15 cellular contexts compared by ENCODE assay signal in genomic region chr1:160367516-160367900, GRCh38. TPM values are rescaled to one million over a fixed set of nuclear protein-coding genes. Genes with fewer than 3 reads are reported as not detected.
DNase-seq lines count a peak whose midpoint lies in the region; ATAC-seq, FAIRE-seq and TF ChIP-seq lines count a peak whose summit lies in the region.
"Had no signal": no experiment of that assay in that cellular context is flagged by ENCODE, and none has a peak within 500 bp of the region (broad histone marks: within the 10 kb centered on the region; RNA-seq: fewer than 3 reads in every experiment).

No MANE protein-coding gene starts in this region.

- no peak for ATAC-seq in activated naive CD8-positive, alpha-beta T cell treated with anti-CD3 and anti-CD28 coated beads, Interleukin-2, amount 10 ng/mL, durations not matched to agents 7 days and 5 days (ENCODE audit: low read depth)
- ATAC-seq in K562 (peak; percentile 4; the same call in 2 of the 3 replicates), GM21381 (IDR thresholded peaks at IDR 0.05; ENCODE audit: unreplicated experiment) (no peak)
- ATAC-seq in natural killer cell treated with Interleukin-12 subunit alpha and Interleukin-12 subunit beta and Interleukin-15 and Interleukin-18, amount 100 ng/mL, for 72 hours, result no peak

- peak overlapping the region; percentile 61 for H3K27ac Mint-ChIP-seq in activated naive CD8-positive, alpha-beta T cell treated with anti-CD3 and anti-CD28 coated beads, Interleukin-2, amount 10 ng/mL, durations not matched to agents 7 days and 5 days
- H3K27ac Mint-ChIP-seq in activated naive CD8-positive, alpha-beta T cell treated with anti-CD3 and anti-CD28 coated beads for 36 hours, result no peak overlapping the region
- H3K27ac Mint-ChIP-seq in natural killer cell treated with Interleukin-12 subunit alpha and Interleukin-12 subunit beta and Interleukin-15 and Interleukin-18, amount 100 ng/mL, for 72 hours, result no peak overlapping the region

- no peaks in the 10 kb centered on the region for H3K27me3 ChIP-seq in K562 (ENCODE audit: control insufficient read depth in 2 of 2, insufficient read depth in 2 of 2, low read length in 2 of 2)
- H3K27me3 ChIP-seq in uterus, result no peaks in the 10 kb centered on the region
- H3K27me3 ChIP-seq: BLaER1 treated with 17β-estradiol and CSF1 and Interleukin-3, amounts not matched to agents 10 nM and 100 nM had no signal

- TF ChIP-seq CTCF in K562 (IDR thresholded peaks at IDR 0.05 in 2 of 3, conservative IDR thresholded peaks at IDR 0.05 in 1 of 3; ENCODE audit: insufficient read depth in 2 of 3, low read depth in 1 of 3, low read length in 3 of 3) (no peak), uterus (IDR thresholded peaks at IDR 0.05) (no peak)

- DNase-seq in activated naive CD8-positive, alpha-beta T cell treated with anti-CD3 and anti-CD28 coated beads, Interleukin-2, amount 10 ng/mL, durations not matched to agents 7 days and 5 days, result no peak
- DNase-seq in activated naive CD8-positive, alpha-beta T cell treated with anti-CD3 and anti-CD28 coated beads for 36 hours, result no peak
- DNase-seq in K562 (ENCODE audit: extremely low read depth in 1 of 4, low spot score in 3 of 4) (no peak), mesenteric fat pad (ENCODE audit: low spot score) (peak; percentile 79), uterus (no peak)
- no peak for DNase-seq in natural killer cell treated with Interleukin-12 subunit alpha and Interleukin-12 subunit beta and Interleukin-15 and Interleukin-18, amount 100 ng/mL, for 72 hours (ENCODE audit: low spot score)
- DNase-seq: CD8-positive, alpha-beta memory T cell; GF-D8; HCEC 1CT; NCI-H2029; RPMI8226; SIG-M5 had no signal

- in situ Hi-C loops in K562 (cut with MboI), result no loop called here

- H3K4me1 ChIP-seq in K562 (replicated peaks in 1 of 2; ENCODE audit: control insufficient read depth in 2 of 2, insufficient read depth in 2 of 2, low read length in 2 of 2) (peaks cover 29 to 40% of the 10 kb centered on the region in 2 experiments), uterus (no peaks in the 10 kb centered on the region)

- no peaks in the 10 kb centered on the region for H3K9me3 Mint-ChIP-seq in activated naive CD8-positive, alpha-beta T cell treated with anti-CD3 and anti-CD28 coated beads, Interleukin-2, amount 10 ng/mL, durations not matched to agents 7 days and 5 days
- no peaks in the 10 kb centered on the region for H3K9me3 Mint-ChIP-seq in activated naive CD8-positive, alpha-beta T cell treated with anti-CD3 and anti-CD28 coated beads for 36 hours
- H3K9me3 Mint-ChIP-seq in natural killer cell treated with Interleukin-12 subunit alpha and Interleukin-12 subunit beta and Interleukin-15 and Interleukin-18, amount 100 ng/mL, for 72 hours, result no peaks in the 10 kb centered on the region
- H3K9me3 Mint-ChIP-seq: CD8-positive, alpha-beta memory T cell had no signal

- intact Hi-C loops in K562 (cut with micrococcal nuclease), result no loop called here
- intact Hi-C loops in uterus (cut with DNase I; ENCODE audit: low total_unique reads), result no loop called here

- no peak for TF ChIP-seq RAD21 in K562 (CRISPR knock-in tag; conservative IDR thresholded peaks at IDR 0.05 in 1 of 2, IDR thresholded peaks at IDR 0.05 in 1 of 2)

- H2AFZ ChIP-seq in K562 (ENCODE audit: low read depth, low read length), result peak overlapping the region; percentile 37

- 9% methylated on average over 4 of the region's 4 CpGs for WGBS in K562 (ENCODE audit: insufficient coverage, low coverage, missing lambda C conversion rate)

- TF ChIP-seq EP300 in K562 (IDR thresholded peaks at IDR 0.05; ENCODE audit: low read length), result no peak

- peak overlapping the region; percentile 69 for H3K4me2 ChIP-seq in K562 (ENCODE audit: insufficient read depth, low read length)
- H3K4me2 ChIP-seq: A549 had no signal

- H3K27ac ChIP-seq in K562 (ENCODE audit: extremely low read depth, low read depth, low read length) (peak overlapping the region; percentile 44; the same call in 2 of the 3 replicates), uterus (no peak overlapping the region)
- H3K27ac ChIP-seq: A549; BLaER1 treated with 17β-estradiol and CSF1 and Interleukin-3, amounts not matched to agents 10 nM and 100 nM had no signal

- no peaks in the 10 kb centered on the region; the same call in 1 of the 2 replicates for H4K20me1 ChIP-seq in K562 (replicated peaks; ENCODE audit: control insufficient read depth, insufficient read depth, low read length)

- H3K27me3 Mint-ChIP-seq in activated naive CD8-positive, alpha-beta T cell treated with anti-CD3 and anti-CD28 coated beads, Interleukin-2, amount 10 ng/mL, durations not matched to agents 7 days and 5 days, result no peaks in the 10 kb centered on the region
- no peaks in the 10 kb centered on the region for H3K27me3 Mint-ChIP-seq in activated naive CD8-positive, alpha-beta T cell treated with anti-CD3 and anti-CD28 coated beads for 36 hours
- no peaks in the 10 kb centered on the region for H3K27me3 Mint-ChIP-seq in natural killer cell treated with Interleukin-12 subunit alpha and Interleukin-12 subunit beta and Interleukin-15 and Interleukin-18, amount 100 ng/mL, for 72 hours

- peak overlapping the region; percentile 21; the same call in 1 of the 2 replicates for H3K4me3 ChIP-seq in K562
- H3K4me3 ChIP-seq in uterus, result no peak overlapping the region
- H3K4me3 ChIP-seq: A549; BLaER1 treated with 17β-estradiol and CSF1 and Interleukin-3, amounts not matched to agents 10 nM and 100 nM had no signal

- H3K9me1 ChIP-seq in K562 (ENCODE audit: control insufficient read depth, insufficient read depth, low read length), result no peaks in the 10 kb centered on the region

- no peak overlapping the region for H3K4me3 Mint-ChIP-seq in activated naive CD8-positive, alpha-beta T cell treated with anti-CD3 and anti-CD28 coated beads, Interleukin-2, amount 10 ng/mL, durations not matched to agents 7 days and 5 days
- no peak overlapping the region for H3K4me3 Mint-ChIP-seq in activated naive CD8-positive, alpha-beta T cell treated with anti-CD3 and anti-CD28 coated beads for 36 hours
- H3K4me3 Mint-ChIP-seq in natural killer cell treated with Interleukin-12 subunit alpha and Interleukin-12 subunit beta and Interleukin-15 and Interleukin-18, amount 100 ng/mL, for 72 hours, result no peak overlapping the region
- H3K4me3 Mint-ChIP-seq: CD8-positive, alpha-beta memory T cell had no signal

- H3K4me1 Mint-ChIP-seq in activated naive CD8-positive, alpha-beta T cell treated with anti-CD3 and anti-CD28 coated beads, Interleukin-2, amount 10 ng/mL, durations not matched to agents 7 days and 5 days, result peaks cover 14% of the 10 kb centered on the region
- H3K4me1 Mint-ChIP-seq in activated naive CD8-positive, alpha-beta T cell treated with anti-CD3 and anti-CD28 coated beads for 36 hours, result no peaks in the 10 kb centered on the region
- peaks cover 0 to 2% of the 10 kb centered on the region in 2 donors for H3K4me1 Mint-ChIP-seq in natural killer cell treated with Interleukin-12 subunit alpha and Interleukin-12 subunit beta and Interleukin-15 and Interleukin-18, amount 100 ng/mL, for 72 hours (ENCODE audit: low read depth in 2 of 2)

- no TSS peak for BruUV-seq in K562 (replicated peaks; lab: Mats Ljungman, UMichigan)

- CTCF ChIA-PET in K562 (lab: Yijun Ruan, JAX; ENCODE audit: low intra/inter-chr PET ratio), result no interaction called here

- POLR2A ChIA-PET in activated naive CD8-positive, alpha-beta T cell treated with anti-CD3 and anti-CD28 coated beads, Interleukin-2, amount 10 ng/mL, durations not matched to agents 7 days and 5 days (lab: Charles Lee), result interaction anchor here (0.6 kb wide), 1 partner anchor 121 kb away, joined by 3 read pairs; no protein-coding TSS in a partner anchor
- POLR2A ChIA-PET in K562 (lab: Yijun Ruan, JAX), result interaction anchor here (0.6 to 1.8 kb wide), 8 partner anchors 9 to 149 kb away, joined by 3 to 21 read pairs (median 6); partner anchors contain the start of gene PEX19

- H3K36me3 Mint-ChIP-seq in activated naive CD8-positive, alpha-beta T cell treated with anti-CD3 and anti-CD28 coated beads, Interleukin-2, amount 10 ng/mL, durations not matched to agents 7 days and 5 days, result no peaks in the 10 kb centered on the region
- H3K36me3 Mint-ChIP-seq in activated naive CD8-positive, alpha-beta T cell treated with anti-CD3 and anti-CD28 coated beads for 36 hours, result no peaks in the 10 kb centered on the region
- no peaks in the 10 kb centered on the region for H3K36me3 Mint-ChIP-seq in natural killer cell treated with Interleukin-12 subunit alpha and Interleukin-12 subunit beta and Interleukin-15 and Interleukin-18, amount 100 ng/mL, for 72 hours
- H3K36me3 Mint-ChIP-seq: CD8-positive, alpha-beta memory T cell had no signal

- H3K36me3 ChIP-seq in K562 (ENCODE audit: control insufficient read depth, insufficient read depth, low read length) (no peaks in the 10 kb centered on the region), uterus (no peaks in the 10 kb centered on the region)
- H3K36me3 ChIP-seq: BLaER1 treated with 17β-estradiol and CSF1 and Interleukin-3, amounts not matched to agents 10 nM and 100 nM had no signal

- H3K9me3 ChIP-seq in K562 (replicated peaks; ENCODE audit: control insufficient read depth, insufficient read depth, low read depth, low read length) (no peaks in the 10 kb centered on the region), uterus (no peaks in the 10 kb centered on the region)
- H3K9me3 ChIP-seq: A549; BLaER1 treated with 17β-estradiol and CSF1 and Interleukin-3, amounts not matched to agents 10 nM and 100 nM had no signal

- H3K79me2 ChIP-seq in K562 (ENCODE audit: control insufficient read depth, insufficient read depth, low read length), result no peaks in the 10 kb centered on the region

- TF ChIP-seq POLR2A in K562 (conservative IDR thresholded peaks at IDR 0.05), result no peak
- TF ChIP-seq POLR2A in uterus (IDR thresholded peaks at IDR 0.05), result no peak

- no peak for FAIRE-seq in K562 (lab: Jason Lieb, UNC)
- FAIRE-seq: A549 had no signal

- peak overlapping the region; percentile 16 to 80; a peak in 2 of 4 replicates for H3K9ac ChIP-seq in K562 (ENCODE audit: insufficient read depth in 1 of 2, low read depth in 2 of 2, low read length in 2 of 2)
- H3K9ac ChIP-seq: BLaER1 treated with 17β-estradiol and CSF1 and Interleukin-3, amounts not matched to agents 10 nM and 100 nM had no signal

RNA-seq across cellular contexts. Expression of gene NHLH1, which starts 0.6 kb away (rescaled TPM):
- total RNA-seq in activated naive CD8-positive, alpha-beta T cell treated with anti-CD3 and anti-CD28 coated beads, Interleukin-2, amount 10 ng/mL, durations not matched to agents 7 days and 5 days, result under 1 TPM; 0.33 to 0.43 TPM
- total RNA-seq in activated naive CD8-positive, alpha-beta T cell treated with anti-CD3 and anti-CD28 coated beads for 36 hours, result under 1 TPM; 0.34 to 0.52 TPM
- total RNA-seq in K562 (2011; cell fraction: chromatin; rRNA removed; ENCODE audit: low replicate concordance), result 1.5 and 2.6 TPM in 2 replicates
- total RNA-seq in K562 (2011; cell fraction: nucleolus; rRNA removed), result 1.3 and 2.0 TPM in 2 replicates
- 2.5 and 2.9 TPM in 2 replicates for total RNA-seq in K562 (2011; cell fraction: nucleoplasm; rRNA removed)
- 0.09 and 0.16 TPM in 2 replicates for total RNA-seq in K562 (2014; rRNA removed)
- 0.33 and 0.35 TPM in 2 replicates for total RNA-seq in K562 (2014; rRNA removed; fragmentation: Illumina TruSeq; extraction: Trizol)
- total RNA-seq in K562 (2015; rRNA removed; fragmentation: Illumina TruSeq; extraction: Trizol), result not detected in 2 replicates
- total RNA-seq in K562 (2021), result 0.78 and 0.84 TPM in 2 replicates
- 0.29 and 0.57 TPM in 2 replicates for polyA plus RNA-seq in K562 (2011; rRNA removed)
- polyA plus RNA-seq in K562 (2011; cell fraction: cytosol; rRNA removed), result 0.40 and 0.71 TPM in 2 replicates
- polyA plus RNA-seq in K562 (2011; cell fraction: nucleus; rRNA removed), result 1.2 and 1.4 TPM in 2 replicates
- polyA plus RNA-seq in K562 (2012), result 0.31 and 1.6 TPM in 2 replicates
- polyA plus RNA-seq in K562 (2014; fragmentation: Illumina TruSeq; extraction: Trizol), result 0.88 and 1.0 TPM in 2 replicates
- polyA plus RNA-seq in K562 (2014; fragmentation: Nextera tagmentation; extraction: Ambion mirVana), result under 1 TPM; 0.20 to 0.37 TPM
- 1.3 and 1.4 TPM in 2 replicates for polyA plus RNA-seq in K562 (2014; rRNA removed)
- 0.21 and 0.25 TPM in 2 replicates for polyA minus RNA-seq in K562 (2011; rRNA and poly(A)+ RNA removed)
- 0.46 TPM in 1 of 2 replicates, not detected in the other for polyA minus RNA-seq in K562 (2011; cell fraction: cytosol; rRNA and poly(A)+ RNA removed)
- 0.40 and 0.78 TPM in 2 replicates for polyA minus RNA-seq in K562 (2011; cell fraction: nucleus; rRNA and poly(A)+ RNA removed)
- total RNA-seq in mesenteric fat pad, result 0.42 TPM
- total RNA-seq in natural killer cell treated with Interleukin-12 subunit alpha and Interleukin-12 subunit beta and Interleukin-15 and Interleukin-18, amount 100 ng/mL, for 72 hours, result 1 to 10 TPM; 1.2 to 2.0 TPM
- not detected for total RNA-seq in uterus
- polyA plus RNA-seq: CD8-positive, alpha-beta memory T cell had no signal

RNA-seq across cellular contexts. Expression of gene NCSTN, which starts 24.3 kb away (rescaled TPM):
- 10 to 100 TPM; 66.6 to 67.1 TPM for total RNA-seq in activated naive CD8-positive, alpha-beta T cell treated with anti-CD3 and anti-CD28 coated beads, Interleukin-2, amount 10 ng/mL, durations not matched to agents 7 days and 5 days
- total RNA-seq in activated naive CD8-positive, alpha-beta T cell treated with anti-CD3 and anti-CD28 coated beads for 36 hours, result 10 to 100 TPM; 49.5 to 53.5 TPM
- 203 and 289 TPM in 2 replicates for total RNA-seq in K562 (2011; cell fraction: chromatin; rRNA removed; ENCODE audit: low replicate concordance)
- 237 and 279 TPM in 2 replicates for total RNA-seq in K562 (2011; cell fraction: nucleolus; rRNA removed)
- total RNA-seq in K562 (2011; cell fraction: nucleoplasm; rRNA removed), result 253 and 291 TPM in 2 replicates
- total RNA-seq in K562 (2014; rRNA removed) (21.3 and 27.3 TPM in 2 replicates), K562 (2014; rRNA removed; fragmentation: Illumina TruSeq; extraction: Trizol) (34.9 and 35.8 TPM in 2 replicates), K562 (2015; rRNA removed; fragmentation: Illumina TruSeq; extraction: Trizol) (37.2 and 42.3 TPM in 2 replicates), K562 (2021) (54.1 and 57.9 TPM in 2 replicates), mesenteric fat pad (102 TPM), uterus (10 to 100 TPM; 18.2 to 69.1 (median 56.4) TPM)
- polyA plus RNA-seq in K562 (2011; rRNA removed) (64.3 and 104 TPM in 2 replicates), K562 (2014; fragmentation: Illumina TruSeq; extraction: Trizol) (75.9 and 91.1 TPM in 2 replicates), K562 (2014; fragmentation: Nextera tagmentation; extraction: Ambion mirVana) (10 to 100 TPM; 46.0 to 68.7 TPM), K562 (2014; rRNA removed) (55.3 and 60.7 TPM in 2 replicates)
- polyA plus RNA-seq in K562 (2011; cell fraction: cytosol; rRNA removed), result 103 and 114 TPM in 2 replicates
- 178 and 195 TPM in 2 replicates for polyA plus RNA-seq in K562 (2011; cell fraction: nucleus; rRNA removed)
- 46.6 and 93.0 TPM in 2 replicates for polyA plus RNA-seq in K562 (2012)
- polyA minus RNA-seq in K562 (2011; rRNA and poly(A)+ RNA removed), result 85.4 and 89.2 TPM in 2 replicates
- polyA minus RNA-seq in K562 (2011; cell fraction: cytosol; rRNA and poly(A)+ RNA removed), result 40.9 and 45.8 TPM in 2 replicates
- 56.5 and 78.1 TPM in 2 replicates for polyA minus RNA-seq in K562 (2011; cell fraction: nucleus; rRNA and poly(A)+ RNA removed)
- total RNA-seq in natural killer cell treated with Interleukin-12 subunit alpha and Interleukin-12 subunit beta and Interleukin-15 and Interleukin-18, amount 100 ng/mL, for 72 hours, result 10 to 100 TPM; 92.5 to 95.9 TPM

RNA-seq across cellular contexts. Expression of gene COPA, which starts 24.5 kb away (rescaled TPM):
- 100 to 1,000 TPM; 119 to 137 TPM for total RNA-seq in activated naive CD8-positive, alpha-beta T cell treated with anti-CD3 and anti-CD28 coated beads, Interleukin-2, amount 10 ng/mL, durations not matched to agents 7 days and 5 days
- total RNA-seq in activated naive CD8-positive, alpha-beta T cell treated with anti-CD3 and anti-CD28 coated beads for 36 hours, result 100 to 1,000 TPM; 110 to 119 TPM
- total RNA-seq in K562 (2011; cell fraction: chromatin; rRNA removed; ENCODE audit: low replicate concordance), result 224 and 416 TPM in 2 replicates
- 117 and 133 TPM in 2 replicates for total RNA-seq in K562 (2011; cell fraction: nucleolus; rRNA removed)
- total RNA-seq in K562 (2011; cell fraction: nucleoplasm; rRNA removed), result 151 and 175 TPM in 2 replicates
- total RNA-seq in K562 (2014; rRNA removed), result 93.5 and 121 TPM in 2 replicates
- 79.9 and 92.1 TPM in 2 replicates for total RNA-seq in K562 (2014; rRNA removed; fragmentation: Illumina TruSeq; extraction: Trizol)
- total RNA-seq in K562 (2015; rRNA removed; fragmentation: Illumina TruSeq; extraction: Trizol), result 73.1 and 80.7 TPM in 2 replicates
- 102 and 110 TPM in 2 replicates for total RNA-seq in K562 (2021)
- polyA plus RNA-seq in K562 (2011; rRNA removed), result 222 and 236 TPM in 2 replicates
- 140 and 207 TPM in 2 replicates for polyA plus RNA-seq in K562 (2011; cell fraction: cytosol; rRNA removed)
- polyA plus RNA-seq in K562 (2011; cell fraction: nucleus; rRNA removed), result 79.0 and 109 TPM in 2 replicates
- polyA plus RNA-seq in K562 (2012), result 107 and 187 TPM in 2 replicates
- polyA plus RNA-seq in K562 (2014; fragmentation: Illumina TruSeq; extraction: Trizol), result 119 and 154 TPM in 2 replicates
- 100 to 1,000 TPM in 1 of 2 experiments, 10 to 100 TPM in 1; 49.8 to 123 TPM for polyA plus RNA-seq in K562 (2014; fragmentation: Nextera tagmentation; extraction: Ambion mirVana)
- 99.5 and 125 TPM in 2 replicates for polyA plus RNA-seq in K562 (2014; rRNA removed)
- polyA minus RNA-seq in K562 (2011; rRNA and poly(A)+ RNA removed), result 382 and 419 TPM in 2 replicates
- polyA minus RNA-seq in K562 (2011; cell fraction: cytosol; rRNA and poly(A)+ RNA removed), result 161 and 169 TPM in 2 replicates
- 73.5 and 122 TPM in 2 replicates for polyA minus RNA-seq in K562 (2011; cell fraction: nucleus; rRNA and poly(A)+ RNA removed)
- 228 TPM for total RNA-seq in mesenteric fat pad
- 100 to 1,000 TPM; 221 to 231 TPM for total RNA-seq in natural killer cell treated with Interleukin-12 subunit alpha and Interleukin-12 subunit beta and Interleukin-15 and Interleukin-18, amount 100 ng/mL, for 72 hours
- total RNA-seq in uterus, result 100 to 1,000 TPM in 2 of 4 donors, 10 to 100 TPM in 2; 71.2 to 211 (median 130) TPM

RNA-seq across cellular contexts. Expression of gene VANGL2, which starts 32.9 kb away (rescaled TPM):
- under 1 TPM; 0.06 to 0.34 TPM for total RNA-seq in activated naive CD8-positive, alpha-beta T cell treated with anti-CD3 and anti-CD28 coated beads, Interleukin-2, amount 10 ng/mL, durations not matched to agents 7 days and 5 days
- under 1 TPM; 0.24 to 0.31 TPM for total RNA-seq in activated naive CD8-positive, alpha-beta T cell treated with anti-CD3 and anti-CD28 coated beads for 36 hours
- total RNA-seq in K562 (2011; cell fraction: chromatin; rRNA removed; ENCODE audit: low replicate concordance), result 3.7 and 6.1 TPM in 2 replicates
- 3.4 and 4.8 TPM in 2 replicates for total RNA-seq in K562 (2011; cell fraction: nucleolus; rRNA removed)
- total RNA-seq in K562 (2011; cell fraction: nucleoplasm; rRNA removed), result 6.5 and 8.4 TPM in 2 replicates
- total RNA-seq in K562 (2014; rRNA removed) (0.82 and 1.1 TPM in 2 replicates), K562 (2014; rRNA removed; fragmentation: Illumina TruSeq; extraction: Trizol) (0.95 and 1.1 TPM in 2 replicates), K562 (2015; rRNA removed; fragmentation: Illumina TruSeq; extraction: Trizol) (0.98 and 1.1 TPM in 2 replicates), K562 (2021) (3.4 and 3.8 TPM in 2 replicates), mesenteric fat pad (1.7 TPM), uterus (10 to 100 TPM in 1 of 4 donors, 1 to 10 TPM in 2, under 1 TPM in 1; 0.26 to 14.1 (median 4.7) TPM)
- polyA plus RNA-seq in K562 (2011; rRNA removed) (4.0 and 4.4 TPM in 2 replicates), K562 (2014; fragmentation: Illumina TruSeq; extraction: Trizol) (3.5 TPM in 2 replicates), K562 (2014; fragmentation: Nextera tagmentation; extraction: Ambion mirVana) (under 1 TPM; 0.28 to 0.42 TPM), K562 (2014; rRNA removed) (3.7 and 3.9 TPM in 2 replicates)
- polyA plus RNA-seq in K562 (2011; cell fraction: cytosol; rRNA removed), result 6.2 and 6.4 TPM in 2 replicates
- 7.2 and 10.3 TPM in 2 replicates for polyA plus RNA-seq in K562 (2011; cell fraction: nucleus; rRNA removed)
- polyA plus RNA-seq in K562 (2012), result 2.0 and 3.4 TPM in 2 replicates
- polyA minus RNA-seq in K562 (2011; rRNA and poly(A)+ RNA removed), result 2.5 and 3.3 TPM in 2 replicates
- 1.5 and 2.5 TPM in 2 replicates for polyA minus RNA-seq in K562 (2011; cell fraction: cytosol; rRNA and poly(A)+ RNA removed)
- polyA minus RNA-seq in K562 (2011; cell fraction: nucleus; rRNA and poly(A)+ RNA removed), result 1.1 and 1.3 TPM in 2 replicates
- not detected for total RNA-seq in natural killer cell treated with Interleukin-12 subunit alpha and Interleukin-12 subunit beta and Interleukin-15 and Interleukin-18, amount 100 ng/mL, for 72 hours
- polyA plus RNA-seq: CD8-positive, alpha-beta memory T cell had no signal
